Comparison of ENCODE assay signal across 25 cellular contexts in the genomic region with DNA sequence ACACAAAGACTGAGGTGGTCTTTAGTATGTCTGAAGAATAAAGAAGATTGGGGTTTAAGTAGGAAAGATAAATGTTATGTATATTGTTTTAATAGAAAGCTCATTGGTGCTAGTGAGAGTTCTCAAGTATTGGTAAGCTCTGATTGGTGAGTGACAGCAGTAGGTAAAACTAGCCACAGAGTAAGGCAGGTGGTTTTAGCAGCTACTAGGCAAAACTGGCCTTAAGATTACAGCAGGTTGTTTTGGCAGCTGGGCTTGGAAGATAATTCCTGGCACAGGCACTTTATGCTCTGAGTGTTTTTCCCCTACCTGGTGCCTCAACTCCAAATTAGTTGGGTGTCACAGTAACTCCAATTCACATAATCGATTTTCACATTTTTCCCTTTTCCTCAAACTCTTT.
DNase-seq lines count a peak whose midpoint lies in the region; ATAC-seq, FAIRE-seq and TF ChIP-seq lines count a peak whose summit lies in the region.
"Had no signal": no experiment of that assay in that cellular context is flagged by ENCODE, and none has a peak within 500 bp of the region (broad histone marks: within the 10 kb centered on the region; RNA-seq: fewer than 3 reads in every experiment).

No MANE protein-coding gene starts in this region.

- no peak overlapping the region for H3K14ac ChIP-seq in trophoblast cell (ENCODE audit: low read length)

- BruUV-seq in HepG2 (replicated peaks; lab: Mats Ljungman, UMichigan) (no TSS peak), K562 (replicated peaks; lab: Mats Ljungman, UMichigan) (no TSS peak)

- H4K8ac ChIP-seq in trophoblast cell (ENCODE audit: low read depth, low read length) = no peak overlapping the region

- no peak overlapping the region for H2BK5ac ChIP-seq in trophoblast cell (ENCODE audit: low read depth, low read length, poor library complexity)

- TF ChIP-seq CTCF in HepG2 (CRISPR knock-in tag; IDR thresholded peaks at IDR 0.05) (no peak), right lobe of liver (IDR thresholded peaks at IDR 0.05) (no peak), K562 (IDR thresholded peaks at IDR 0.05 in 2 of 3, conservative IDR thresholded peaks at IDR 0.05 in 1 of 3; ENCODE audit: insufficient read depth in 2 of 3, low read depth in 1 of 3, low read length in 3 of 3) (no peak)

- H4K20me1 ChIP-seq in HepG2 (ENCODE audit: insufficient read depth, low read length) = no peaks in the 10 kb centered on the region
- H4K20me1 ChIP-seq in K562 (replicated peaks; ENCODE audit: control insufficient read depth, insufficient read depth, low read length) = no peaks in the 10 kb centered on the region

- H4K12ac ChIP-seq in trophoblast cell (ENCODE audit: low read depth, low read length) = no peak overlapping the region

- no peak for TF ChIP-seq EP300 in HepG2 (IDR thresholded peaks at IDR 0.05; ENCODE audit: low read depth in 2 of 2, low read length in 2 of 2)
- no peak for TF ChIP-seq EP300 in HepG2 (CRISPR knock-in tag; IDR thresholded peaks at IDR 0.05; ENCODE audit: borderline replicate concordance)
- TF ChIP-seq EP300 in K562 (IDR thresholded peaks at IDR 0.05; ENCODE audit: low read length) = 0 out of 2 replicates have a peak, but pooled peaks have one; percentile 8

- H3K79me2 ChIP-seq in HepG2 (ENCODE audit: insufficient read depth, low read length) (peaks cover 56% of the 10 kb centered on the region), K562 (ENCODE audit: control insufficient read depth, insufficient read depth, low read length) (peaks cover 19% of the 10 kb centered on the region), trophoblast cell (ENCODE audit: control insufficient read depth, insufficient read depth, low read length, poor library complexity) (no peaks in the 10 kb centered on the region)

- no peak for FAIRE-seq in HepG2 (lab: Jason Lieb, UNC)
- no peak for FAIRE-seq in K562 (lab: Jason Lieb, UNC)

- CTCF ChIA-PET in HepG2 (lab: Yijun Ruan, JAX; ENCODE audit: low intra/inter-chr PET ratio, low total read pairs) = no interaction called here
- CTCF ChIA-PET in K562 (lab: Yijun Ruan, JAX; ENCODE audit: low intra/inter-chr PET ratio) = no interaction called here

- no peak overlapping the region for H3K9ac ChIP-seq in HepG2 (ENCODE audit: insufficient read depth, low read depth, low read length)
- H3K9ac ChIP-seq in K562 (ENCODE audit: insufficient read depth in 1 of 2, low read depth in 2 of 2, low read length in 2 of 2) = no peak overlapping the region
- H3K9ac ChIP-seq in trophoblast cell (ENCODE audit: low read length) = no peak overlapping the region
- H3K9ac ChIP-seq: BLaER1 treated with 17β-estradiol and CSF1 and Interleukin-3, amounts not matched to agents 10 nM and 100 nM had no signal

- H3K36me3 ChIP-seq in HepG2 (replicated peaks in 1 of 2; ENCODE audit: control insufficient read depth in 1 of 2, insufficient read depth in 2 of 2, low read length in 2 of 2) = no peaks in the 10 kb centered on the region
- no peaks in the 10 kb centered on the region for H3K36me3 ChIP-seq in right lobe of liver
- H3K36me3 ChIP-seq in K562 (ENCODE audit: control insufficient read depth, insufficient read depth, low read length) = no peaks in the 10 kb centered on the region
- H3K36me3 ChIP-seq in trophoblast cell (ENCODE audit: control insufficient read depth in 1 of 2, insufficient read depth in 2 of 2, low read length in 2 of 2) = no peaks in the 10 kb centered on the region

- H3K27ac ChIP-seq in HepG2 (ENCODE audit: extremely low read length, insufficient read depth, low read length) (no peak overlapping the region), right lobe of liver (no peak overlapping the region), K562 (ENCODE audit: extremely low read depth, low read depth, low read length) (no peak overlapping the region), trophoblast cell (ENCODE audit: low read depth, low read length) (no peak overlapping the region)
- H3K27ac ChIP-seq: 22Rv1; BLaER1 treated with 17β-estradiol and CSF1 and Interleukin-3, amounts not matched to agents 10 nM and 100 nM; HL-60; SK-N-MC had no signal

- H3K9me1 ChIP-seq in K562 (ENCODE audit: control insufficient read depth, insufficient read depth, low read length) = no peaks in the 10 kb centered on the region

- POLR2A ChIA-PET in HepG2 (lab: Yijun Ruan, JAX) (no interaction called here), K562 (lab: Yijun Ruan, JAX) (no interaction called here)

- in situ Hi-C loops in HepG2 (cut with HindIII; ENCODE audit: extremely low pct_ligation_motif_present, low pct_unique_long_range_greater_than_20kb) = no loop called here
- in situ Hi-C loops in K562 (cut with MboI) = no loop called here

- 63% methylated on average over 1 of the region's 1 CpG for WGBS in HepG2 (ENCODE audit: low lambda C conversion rate)
- 100% methylated on average over 1 of the region's 1 CpG for WGBS in right lobe of liver (ENCODE audit: insufficient coverage, low coverage, low lambda C conversion rate, missing lambda C conversion rate)
- 38% methylated on average over 1 of the region's 1 CpG for WGBS in K562 (ENCODE audit: insufficient coverage, low coverage, missing lambda C conversion rate)
- 100% methylated on average over 1 of the region's 1 CpG for WGBS in trophoblast cell (ENCODE audit: extremely low coverage, insufficient coverage, insufficient read length)

- intact Hi-C loops in HepG2 (cut with micrococcal nuclease; ENCODE audit: unreplicated experiment) (no loop called here), right lobe of liver (cut with DNase I) (no loop called here), K562 (cut with micrococcal nuclease) (no loop called here), left colon (cut with DNase I, micrococcal nuclease) (no loop called here)

- H2BK12ac ChIP-seq in trophoblast cell (ENCODE audit: low read length) = no peak overlapping the region

- H3K4me2 ChIP-seq in HepG2 (ENCODE audit: low read depth, low read length) (no peak overlapping the region), K562 (ENCODE audit: insufficient read depth, low read length) (no peak overlapping the region; the same call in 1 of the 2 replicates), trophoblast cell (ENCODE audit: low read length) (no peak overlapping the region)
- H3K4me2 ChIP-seq: BLaER1 treated with 17β-estradiol and CSF1 and Interleukin-3, amounts not matched to agents 10 nM and 100 nM had no signal

- ATAC-seq in HepG2 (no peak), right lobe of liver (no peak), K562 (peak; percentile 72), left colon (no peak)
- ATAC-seq: Panc1 had no signal

- peak overlapping the region; percentile 86 for H3K4ac ChIP-seq in trophoblast cell (ENCODE audit: low read depth, low read length)

- no peak overlapping the region for H3K4me3 ChIP-seq in HepG2 (replicated peaks in 1 of 3; ENCODE audit: insufficient read depth in 1 of 3, low read depth in 2 of 3, low read length in 3 of 3)
- H3K4me3 ChIP-seq in right lobe of liver = no peak overlapping the region
- no peak overlapping the region for H3K4me3 ChIP-seq in K562
- H3K4me3 ChIP-seq in trophoblast cell (ENCODE audit: low read depth, low read length) = no peak overlapping the region
- H3K4me3 ChIP-seq: BLaER1 treated with 17β-estradiol and CSF1 and Interleukin-3, amounts not matched to agents 10 nM and 100 nM; SK-N-MC had no signal

- H3K18ac ChIP-seq in trophoblast cell (ENCODE audit: low read length) = no peak overlapping the region

- H3K27me3 ChIP-seq in HepG2 (ENCODE audit: control insufficient read depth in 1 of 2, insufficient read depth in 2 of 2, low read length in 2 of 2) = no peaks in the 10 kb centered on the region
- no peaks in the 10 kb centered on the region for H3K27me3 ChIP-seq in right lobe of liver
- H3K27me3 ChIP-seq in K562 (ENCODE audit: control insufficient read depth in 2 of 2, insufficient read depth in 2 of 2, low read length in 2 of 2) = no peaks in the 10 kb centered on the region
- no peaks in the 10 kb centered on the region for H3K27me3 ChIP-seq in trophoblast cell (ENCODE audit: insufficient read depth, low read length)
- H3K27me3 ChIP-seq: BLaER1 treated with 17β-estradiol and CSF1 and Interleukin-3, amounts not matched to agents 10 nM and 100 nM had no signal

- TF ChIP-seq RAD21 in HepG2 (CRISPR knock-in tag; IDR thresholded peaks at IDR 0.05) (no peak), K562 (CRISPR knock-in tag; conservative IDR thresholded peaks at IDR 0.05 in 1 of 2, IDR thresholded peaks at IDR 0.05 in 1 of 2) (no peak)

- H3K23ac ChIP-seq in trophoblast cell (ENCODE audit: low read length) = no peak overlapping the region

- H3K4me1 ChIP-seq in HepG2 (ENCODE audit: insufficient read depth, low read length) = peaks cover 36% of the 10 kb centered on the region
- no peaks in the 10 kb centered on the region for H3K4me1 ChIP-seq in right lobe of liver
- H3K4me1 ChIP-seq in K562 (replicated peaks in 1 of 2; ENCODE audit: control insufficient read depth in 2 of 2, insufficient read depth in 2 of 2, low read length in 2 of 2) = peaks cover under 1 to 2% of the 10 kb centered on the region in 2 experiments; a peak in 3 of 5 replicates
- H3K4me1 ChIP-seq in trophoblast cell (ENCODE audit: control insufficient read depth in 1 of 2, insufficient read depth in 2 of 2, low read length in 2 of 2) = peaks cover 0 to 3% of the 10 kb centered on the region in 2 experiments

- no peak overlapping the region for H2AK5ac ChIP-seq in trophoblast cell (ENCODE audit: low read length)

- no peak overlapping the region for H4K91ac ChIP-seq in trophoblast cell (ENCODE audit: low read depth, low read length)

- H2AFZ ChIP-seq in HepG2 (ENCODE audit: low read length) (no peak overlapping the region), K562 (ENCODE audit: low read depth, low read length) (no peak overlapping the region), trophoblast cell (ENCODE audit: insufficient read depth, low read length, poor library complexity) (no peak overlapping the region)

- DNase-seq in DMS 273 (lab: John Stamatoyannopoulos, UW; ENCODE audit: unreplicated experiment) (peak; percentile 43), DMS 273 treated with DMSO at 0.1 percent for 48 hours (lab: John Stamatoyannopoulos, UW) (no peak), HepG2 (ENCODE audit: low spot score) (no peak), right lobe of liver (no peak), K562 (ENCODE audit: extremely low read depth in 1 of 4, low spot score in 3 of 4) (peak in 1 of 4 experiments; percentile 18), trophoblast cell (no peak), hypothalamus (lab: John Stamatoyannopoulos, UW) (no peak), left colon (no peak)
- DNase-seq: CD4-positive, alpha-beta T cell; DMS79 treated with DMSO at 0.1 percent for 48 hours; GF-D8; H9; Karpas-422; NCI-H1092; NCI-H1417 treated with DMSO at 0.1 percent for 48 hours; NCI-H1694 treated with DMSO at 0.1 percent for 48 hours; NCI-H2081; NCI-H446 treated with DMSO at 0.1 percent for 48 hours; NCI-H526; SIG-M5 had no signal

- no peak overlapping the region for H2BK120ac ChIP-seq in trophoblast cell (ENCODE audit: insufficient read depth, low read length, poor library complexity)

- H3K79me1 ChIP-seq in trophoblast cell (ENCODE audit: low read length) = no peaks in the 10 kb centered on the region

- H3K9me3 ChIP-seq in HepG2 (ENCODE audit: low read length) (no peaks in the 10 kb centered on the region), right lobe of liver (no peaks in the 10 kb centered on the region), K562 (replicated peaks; ENCODE audit: control insufficient read depth, insufficient read depth, low read depth, low read length) (no peaks in the 10 kb centered on the region), trophoblast cell (ENCODE audit: insufficient read depth, low read depth, low read length) (no peaks in the 10 kb centered on the region)

- TF ChIP-seq POLR2A in HepG2 (IDR thresholded peaks at IDR 0.05; ENCODE audit: insufficient read depth in 1 of 2, low read depth in 2 of 2, low read length in 2 of 2) (no peak), right lobe of liver (IDR thresholded peaks at IDR 0.05) (no peak), K562 (conservative IDR thresholded peaks at IDR 0.05) (no peak)
